In the genomic region with DNA sequence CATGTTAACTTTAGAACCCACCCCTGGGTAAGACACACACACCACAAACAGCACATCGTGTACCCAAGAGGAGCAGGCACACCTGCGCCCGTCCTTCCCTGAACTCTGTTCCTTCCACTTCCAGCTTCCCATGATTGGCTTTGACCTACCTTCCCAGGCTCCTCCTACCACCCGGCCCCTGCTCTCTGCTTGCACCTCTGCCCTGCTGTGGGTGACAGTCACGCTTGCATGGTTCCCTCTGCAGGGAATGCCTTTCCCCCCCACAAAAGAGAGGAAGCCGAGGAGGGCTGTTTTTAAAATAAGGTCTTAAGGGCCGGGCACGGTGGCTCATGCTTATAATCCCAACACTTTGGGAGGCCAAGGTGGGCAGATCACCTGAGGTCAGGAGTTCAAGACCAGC, we compare ENCODE assay signal across 24 cellular contexts.
"Had no signal": no experiment of that assay in that cellular context is flagged by ENCODE, and none has a peak within 500 bp of the region (broad histone marks: within the 10 kb centered on the region; RNA-seq: fewer than 3 reads in every experiment).

No MANE protein-coding gene starts in this region.

- DNase-seq: activated CD4-positive, alpha-beta memory T cell treated with anti-CD3 and anti-CD28 coated beads for 36 hours; activated CD4-positive, alpha-beta T cell treated with anti-CD3 and anti-CD28 coated beads, Interleukin-2, amount 10 ng/mL, durations not matched to agents 24 days and 14 days; activated CD4-positive, CD25-positive, alpha-beta regulatory T cell treated with anti-CD3 and anti-CD28 coated beads, Interleukin-2, amount 50 U/mL, for 72 hours; activated CD8-positive, alpha-beta memory T cell treated with anti-CD3 and anti-CD28 coated beads, Interleukin-2, amount 50 U/mL, for 4 hours; activated gamma-delta T cell treated with Interleukin-2 at 50 U/mL for 16 hours; activated naive CD4-positive, alpha-beta T cell treated with anti-CD3 and anti-CD28 coated beads, Interleukin-2, amount 10 ng/mL, durations not matched to agents 7 days and 5 days; activated naive CD8-positive, alpha-beta T cell treated with anti-CD3 and anti-CD28 coated beads for 36 hours; activated T-cell treated with anti-CD3 and anti-CD28 coated beads, Interleukin-2, amount 50 U/mL, for 72 hours; aorta; central memory CD4-positive, alpha-beta T cell; KG1; NCI-H1092; NCI-H1436; NCI-H1694 treated with DMSO at 0.1 percent for 48 hours; NCI-H2029 treated with DMSO at 0.1 percent for 48 hours; NCI-H446; NCI-H524; Peyer's patch; SHP77; T-helper 17 cell; T-helper 9 cell had no signal

- ATAC-seq: activated T-cell treated with anti-CD3 and anti-CD28 coated beads, Interleukin-2, amount 50 U/mL, for 72 hours; T-helper 17 cell had no signal

- H3K4me3 Mint-ChIP-seq: activated CD4-positive, alpha-beta memory T cell treated with anti-CD3 and anti-CD28 coated beads for 36 hours; activated CD4-positive, alpha-beta T cell treated with anti-CD3 and anti-CD28 coated beads, Interleukin-2, amount 10 ng/mL, durations not matched to agents 24 days and 14 days; activated naive CD4-positive, alpha-beta T cell treated with anti-CD3 and anti-CD28 coated beads, Interleukin-2, amount 10 ng/mL, durations not matched to agents 7 days and 5 days; activated naive CD8-positive, alpha-beta T cell treated with anti-CD3 and anti-CD28 coated beads for 36 hours; activated T-cell treated with anti-CD3 and anti-CD28 coated beads, Interleukin-2, amount 50 U/mL, for 72 hours; T-helper 17 cell; WTC11 had no signal

- H3K4me1 Mint-ChIP-seq: activated naive CD4-positive, alpha-beta T cell treated with anti-CD3 and anti-CD28 coated beads, Interleukin-2, amount 10 ng/mL, durations not matched to agents 7 days and 5 days; activated naive CD8-positive, alpha-beta T cell treated with anti-CD3 and anti-CD28 coated beads for 36 hours; T-helper 17 cell; WTC11 had no signal

- H3K36me3 ChIP-seq: breast epithelium had no signal

- H3K9me3 ChIP-seq: breast epithelium, Peyer's patch had no signal

- H3K4me1 ChIP-seq: breast epithelium, Peyer's patch had no signal

- H3K9me3 Mint-ChIP-seq: activated CD4-positive, alpha-beta memory T cell treated with anti-CD3 and anti-CD28 coated beads for 36 hours; activated CD4-positive, alpha-beta T cell treated with anti-CD3 and anti-CD28 coated beads, Interleukin-2, amount 10 ng/mL, durations not matched to agents 24 days and 14 days; activated naive CD4-positive, alpha-beta T cell treated with anti-CD3 and anti-CD28 coated beads, Interleukin-2, amount 10 ng/mL, durations not matched to agents 7 days and 5 days; activated naive CD8-positive, alpha-beta T cell treated with anti-CD3 and anti-CD28 coated beads for 36 hours; activated T-cell treated with anti-CD3 and anti-CD28 coated beads, Interleukin-2, amount 50 U/mL, for 72 hours; activated T-helper 2 cell treated with anti-CD3 and anti-CD28 coated beads, Interferon-gamma antibody, Interleukin-2, Interleukin-4, amounts not matched to agents 10 μg/mL and 5 μg/mL and 100 μg/mL, durations not matched to agents 14 hours and 24 hours and 36 hours had no signal

- H3K4me3 ChIP-seq: breast epithelium, Peyer's patch had no signal

- H3K27me3 Mint-ChIP-seq: activated CD4-positive, alpha-beta memory T cell treated with anti-CD3 and anti-CD28 coated beads for 36 hours; activated CD4-positive, alpha-beta T cell treated with anti-CD3 and anti-CD28 coated beads, Interleukin-2, amount 10 ng/mL, durations not matched to agents 24 days and 14 days; activated naive CD4-positive, alpha-beta T cell treated with anti-CD3 and anti-CD28 coated beads, Interleukin-2, amount 10 ng/mL, durations not matched to agents 7 days and 5 days; activated naive CD8-positive, alpha-beta T cell treated with anti-CD3 and anti-CD28 coated beads for 36 hours; T-helper 17 cell had no signal

- H3K27me3 ChIP-seq: breast epithelium, Peyer's patch had no signal

- H3K27ac Mint-ChIP-seq: activated CD4-positive, alpha-beta memory T cell treated with anti-CD3 and anti-CD28 coated beads for 36 hours; activated CD4-positive, alpha-beta T cell treated with anti-CD3 and anti-CD28 coated beads, Interleukin-2, amount 10 ng/mL, durations not matched to agents 24 days and 14 days; activated naive CD4-positive, alpha-beta T cell treated with anti-CD3 and anti-CD28 coated beads, Interleukin-2, amount 10 ng/mL, durations not matched to agents 7 days and 5 days; activated naive CD8-positive, alpha-beta T cell treated with anti-CD3 and anti-CD28 coated beads for 36 hours; activated T-cell treated with anti-CD3 and anti-CD28 coated beads, Interleukin-2, amount 50 U/mL, for 72 hours; activated T-helper 2 cell treated with anti-CD3 and anti-CD28 coated beads, Interferon-gamma antibody, Interleukin-2, Interleukin-4, amounts not matched to agents 10 μg/mL and 5 μg/mL and 100 μg/mL, durations not matched to agents 14 hours and 24 hours and 36 hours; T-helper 17 cell; WTC11 had no signal

- H3K27ac ChIP-seq: breast epithelium, Peyer's patch had no signal
